ENCODE assay signal across 9 cellular contexts in genomic region chr22:30822216-30823014, GRCh38.
DNase-seq lines count a peak whose midpoint lies in the region; ATAC-seq, FAIRE-seq and TF ChIP-seq lines count a peak whose summit lies in the region.
"Had no signal": no experiment of that assay in that cellular context is flagged by ENCODE, and none has a peak within 500 bp of the region (broad histone marks: within the 10 kb centered on the region; RNA-seq: fewer than 3 reads in every experiment).

No MANE protein-coding gene starts in this region.

- no peak for FAIRE-seq in D721Med (lab: Jason Lieb, UNC)

- peaks cover 21% of the 10 kb centered on the region for H3K27me3 Mint-ChIP-seq in endothelial cell (ENCODE audit: unreplicated experiment)

- TF ChIP-seq CTCF in AG10803 (conservative IDR thresholded peaks at IDR 0.05; ENCODE audit: low read length) = no peak
- TF ChIP-seq CTCF in endothelial cell (IDR thresholded peaks at IDR 0.05; ENCODE audit: unreplicated experiment) = no peak
- TF ChIP-seq CTCF in mucosa of descending colon (IDR thresholded peaks at IDR 0.05) = no peak
- no peak for TF ChIP-seq CTCF in D721Med (IDR thresholded peaks at IDR 0.05; ENCODE audit: insufficient read depth, missing control alignments)

- H3K4me3 ChIP-seq in AG10803 (ENCODE audit: low read length) (peak overlapping the region; percentile 39), NT2/D1 (ENCODE audit: insufficient read length, low read depth) (peak overlapping the region; percentile 49), mucosa of descending colon (no peak overlapping the region)

- H3K9me3 Mint-ChIP-seq in endothelial cell (ENCODE audit: unreplicated experiment) = no peaks in the 10 kb centered on the region

- H3K36me3 Mint-ChIP-seq in endothelial cell (ENCODE audit: low read depth, unreplicated experiment) = no peaks in the 10 kb centered on the region

- intact Hi-C loops in mucosa of descending colon (cut with DNase I, micrococcal nuclease) = no loop called here

- DNase-seq in AG10803 (ENCODE audit: low read depth) = no peak
- no peak for DNase-seq in NT2/D1 (ENCODE audit: low read depth, low spot score)
- DNase-seq in endothelial cell (ENCODE audit: low spot score) = peak; percentile 35
- no peak for DNase-seq in mucosa of descending colon
- DNase-seq in D721Med (ENCODE audit: insufficient read length, low spot score) = no peak
- DNase-seq: activated effector memory CD4-positive, alpha-beta T cell treated with Interleukin-2 at 50 U/mL for 16 hours had no signal

- H3K9me3 ChIP-seq in NT2/D1 (ENCODE audit: insufficient read depth, low read length) (no peaks in the 10 kb centered on the region), mucosa of descending colon (no peaks in the 10 kb centered on the region)

- H3K4me1 Mint-ChIP-seq in endothelial cell (ENCODE audit: unreplicated experiment) = peaks cover 4% of the 10 kb centered on the region

- no peak overlapping the region for H3K4me3 Mint-ChIP-seq in endothelial cell (ENCODE audit: unreplicated experiment)

- ATAC-seq in mucosa of descending colon (peak; percentile 49), HG02840 (IDR thresholded peaks at IDR 0.05; ENCODE audit: low FRiP score, unreplicated experiment) (no peak), GM18861 (IDR thresholded peaks at IDR 0.05; ENCODE audit: unreplicated experiment) (no peak), GM21576 (IDR thresholded peaks at IDR 0.05; ENCODE audit: unreplicated experiment) (no peak)

- H3K36me3 ChIP-seq in NT2/D1 (ENCODE audit: insufficient read depth, insufficient read length, low read length) (no peaks in the 10 kb centered on the region), mucosa of descending colon (ENCODE audit: low read depth) (no peaks in the 10 kb centered on the region)

- H3K9ac ChIP-seq in NT2/D1 (ENCODE audit: insufficient read length, low read depth) = peak overlapping the region; percentile 82

- H3K4me1 ChIP-seq in NT2/D1 (ENCODE audit: insufficient read depth, insufficient read length) = peaks cover 4% of the 10 kb centered on the region
- peaks cover 9% of the 10 kb centered on the region for H3K4me1 ChIP-seq in mucosa of descending colon (ENCODE audit: low read depth)

- H3K27ac Mint-ChIP-seq in endothelial cell (ENCODE audit: unreplicated experiment) = no peak overlapping the region

- H3K27me3 ChIP-seq in NT2/D1 (ENCODE audit: insufficient read depth, insufficient read length) = peaks cover 49% of the 10 kb centered on the region
